8 cellular contexts compared by ENCODE assay signal in the genomic region with DNA sequence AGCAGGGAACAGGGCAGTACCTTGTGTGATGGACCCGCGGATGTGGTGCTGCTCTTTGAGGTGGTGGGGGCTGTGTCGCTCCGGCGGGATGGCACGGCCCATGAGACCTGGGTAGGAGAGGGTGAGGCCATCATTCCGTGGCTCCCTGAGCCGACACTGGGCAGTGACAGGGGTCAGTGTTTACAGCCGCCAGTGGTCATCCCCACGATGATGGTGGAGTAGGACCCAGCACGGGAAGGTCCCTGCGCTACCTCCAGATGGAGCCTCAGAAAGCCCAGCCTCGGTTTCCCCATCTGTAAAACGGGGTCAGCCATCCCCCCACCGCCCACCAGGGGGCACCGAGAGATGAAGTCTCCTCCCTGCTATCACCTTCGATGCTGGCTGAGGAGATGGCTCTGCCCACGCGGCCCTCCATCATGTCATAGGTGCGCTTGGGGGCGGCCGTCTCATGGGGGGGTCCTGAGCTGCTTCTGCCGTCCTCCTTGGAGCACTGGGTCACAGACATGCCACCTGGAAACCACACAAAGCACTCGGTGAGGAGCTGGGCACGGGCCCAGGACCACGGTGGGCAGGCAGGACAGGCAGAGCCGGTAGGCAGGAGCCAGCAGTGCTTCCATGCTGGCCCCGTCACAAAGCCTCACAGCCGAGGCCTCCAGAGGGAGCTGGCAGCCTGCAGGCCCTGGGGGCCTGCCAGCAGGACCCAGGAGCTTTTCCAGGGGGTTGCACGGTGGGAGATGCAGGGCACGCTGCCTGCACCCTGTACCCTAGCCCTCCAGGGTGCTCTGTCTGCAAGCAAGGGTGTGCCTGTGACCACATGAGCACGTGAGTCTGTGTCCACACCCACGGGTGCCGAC. TPM values are rescaled to one million over a fixed set of nuclear protein-coding genes. Genes with fewer than 3 reads are reported as not detected.
DNase-seq lines count a peak whose midpoint lies in the region; ATAC-seq and TF ChIP-seq lines count a peak whose summit lies in the region.

No MANE protein-coding gene starts in this region.

- ATAC-seq in stimulated activated naive CD8-positive, alpha-beta T cell treated with anti-CD3 and anti-CD28 coated beads, Interleukin-15, Interleukin-2, amounts not matched to agents 100 U/mL and 50 U/mL, for 24 hours: peak; percentile 7
- no peak for ATAC-seq in stimulated activated naive CD8-positive, alpha-beta T cell treated with anti-CD3 and anti-CD28 coated beads, Interleukin-15, amount 100 ng/mL, for 72 hours
- no peak for ATAC-seq in GM18861 (IDR thresholded peaks at IDR 0.05; ENCODE audit: unreplicated experiment)
- no peak for ATAC-seq in HG02870 (IDR thresholded peaks at IDR 0.05; ENCODE audit: unreplicated experiment)

- TF ChIP-seq RAD21 in liver (IDR thresholded peaks at IDR 0.05): peak; percentile 62 to 74

- peak; percentile 41 for DNase-seq in stimulated activated naive CD8-positive, alpha-beta T cell treated with anti-CD3 and anti-CD28 coated beads, Interleukin-15, Interleukin-2, amounts not matched to agents 100 U/mL and 50 U/mL, for 24 hours
- DNase-seq in stimulated activated naive CD8-positive, alpha-beta T cell treated with anti-CD3 and anti-CD28 coated beads, Interleukin-15, amount 100 ng/mL, for 72 hours: no peak
- peak; percentile 41 to 45 for DNase-seq in activated T-cell treated with anti-CD3 and anti-CD28 coated beads, Interleukin-2, amount 50 U/mL, for 48 hours
- no peak for DNase-seq in mesenteric fat pad (ENCODE audit: low spot score)
- no peak for DNase-seq in NCI-H1694 (lab: John Stamatoyannopoulos, UW)

- no peak overlapping the region for H3K4me3 ChIP-seq in liver (ENCODE audit: low read depth in 1 of 3, low read length in 3 of 3)

- no peaks in the 10 kb centered on the region for H3K27me3 Mint-ChIP-seq in stimulated activated naive CD8-positive, alpha-beta T cell treated with anti-CD3 and anti-CD28 coated beads, Interleukin-15, amount 100 ng/mL, for 72 hours

- H3K27me3 ChIP-seq in liver (ENCODE audit: control insufficient read depth in 4 of 4, insufficient read depth in 4 of 4, low read length in 3 of 4): no peaks in the 10 kb centered on the region

- H3K27ac ChIP-seq in liver (ENCODE audit: low read depth in 1 of 2, low read length in 2 of 2): no peak overlapping the region

- H3K4me1 ChIP-seq in liver (ENCODE audit: control insufficient read depth in 4 of 4, insufficient read depth in 4 of 4, low read length in 3 of 4): peaks cover 0 to 8% (median 5%) of the 10 kb centered on the region in 4 donors

- peaks cover 19 to 83% (median 39%) of the 10 kb centered on the region in 4 donors for H3K36me3 ChIP-seq in liver (ENCODE audit: control insufficient read depth in 4 of 4, insufficient read depth in 3 of 4, low read depth in 1 of 4, low read length in 3 of 4)

- no peak overlapping the region for H3K9ac ChIP-seq in liver (ENCODE audit: low read depth in 1 of 2, low read length in 2 of 2)

- H3K4me3 Mint-ChIP-seq in stimulated activated naive CD8-positive, alpha-beta T cell treated with anti-CD3 and anti-CD28 coated beads, Interleukin-15, amount 100 ng/mL, for 72 hours: no peak overlapping the region

- 88% methylated on average over 34 of the region's 34 CpGs for WGBS in liver

- no peaks in the 10 kb centered on the region for H3K4me1 Mint-ChIP-seq in stimulated activated naive CD8-positive, alpha-beta T cell treated with anti-CD3 and anti-CD28 coated beads, Interleukin-15, amount 100 ng/mL, for 72 hours

- TF ChIP-seq CTCF in liver (IDR thresholded peaks at IDR 0.05; ENCODE audit: low read depth, low read length, missing input control): peak; percentile 42

- no peaks in the 10 kb centered on the region for H3K9me3 Mint-ChIP-seq in stimulated activated naive CD8-positive, alpha-beta T cell treated with anti-CD3 and anti-CD28 coated beads, Interleukin-15, amount 100 ng/mL, for 72 hours

- H3K27ac Mint-ChIP-seq in stimulated activated naive CD8-positive, alpha-beta T cell treated with anti-CD3 and anti-CD28 coated beads, Interleukin-15, amount 100 ng/mL, for 72 hours: no peak overlapping the region

- no peaks in the 10 kb centered on the region for H3K9me3 ChIP-seq in liver (ENCODE audit: control insufficient read depth in 4 of 4, low read length in 3 of 4)

TF ChIP-seq in liver, 16 proteins besides CTCF, POLR2A, EP300 and RAD21:
- TF ChIP-seq GABPA (IDR thresholded peaks at IDR 0.05 in 1 of 2, conservative IDR thresholded peaks at IDR 0.05 in 1 of 2) (no peak), SP1 (IDR thresholded peaks at IDR 0.05) (no peak), YY1 (IDR thresholded peaks at IDR 0.05) (no peak), HNF4A (conservative IDR thresholded peaks at IDR 0.05) (no peak)
TF ChIP-seq in liver: peak in this region for 0.

RNA-seq across cellular contexts. Expression of gene RFLNA, which starts 53.1 kb away (rescaled TPM):
- total RNA-seq in liver: under 1 TPM in 1 of 2 donors, not detected in 1; 0.05 TPM
- polyA plus RNA-seq in liver: under 1 TPM in 1 of 2 donors, not detected in 1; 0.05 TPM
- total RNA-seq in mesenteric fat pad: not detected

Comparison
In these comparisons a context has a peak if more than half of its experiments do, and no peak if none do; other contexts are left out.
1. DNase-seq: peak in stimulated activated naive CD8-positive, alpha-beta T cell treated with anti-CD3 and anti-CD28 coated beads, Interleukin-15, Interleukin-2, amounts not matched to agents 100 U/mL and 50 U/mL, for 24 hours (single experiment) and activated T-cell treated with anti-CD3 and anti-CD28 coated beads, Interleukin-2, amount 50 U/mL, for 48 hours (2 of 2); none in stimulated activated naive CD8-positive, alpha-beta T cell treated with anti-CD3 and anti-CD28 coated beads, Interleukin-15, amount 100 ng/mL, for 72 hours (0 of 2), mesenteric fat pad (single experiment) and NCI-H1694 (single experiment).